In genomic region chr7:64307254-64308018, GRCh38 we compare ENCODE assay signal across 8 cellular contexts. TPM values are rescaled to one million over a fixed set of nuclear protein-coding genes. Genes with fewer than 3 reads are reported as not detected.
DNase-seq lines count a peak whose midpoint lies in the region; FAIRE-seq and TF ChIP-seq lines count a peak whose summit lies in the region.

No MANE protein-coding gene starts in this region.

- H3K4me1 ChIP-seq in GM23248 (ENCODE audit: insufficient read depth) = peaks cover 6% of the 10 kb centered on the region; the same call in 1 of the 2 replicates
- H3K4me1 ChIP-seq in astrocyte (ENCODE audit: insufficient read depth, low read length) = no peaks in the 10 kb centered on the region
- H3K4me1 ChIP-seq in hepatocyte (ENCODE audit: insufficient read depth) = no peaks in the 10 kb centered on the region

- peak overlapping the region; percentile 75 for H3K4me3 ChIP-seq in GM23248
- H3K4me3 ChIP-seq in NB4 (ENCODE audit: low read depth, low read length) = peak overlapping the region; percentile 95
- H3K4me3 ChIP-seq in astrocyte (ENCODE audit: insufficient read depth, low read depth, low read length) = peak overlapping the region; percentile 71
- H3K4me3 ChIP-seq in hepatocyte = no peak overlapping the region

- H3K36me3 ChIP-seq in GM23248 (ENCODE audit: low read depth) (no peaks in the 10 kb centered on the region), astrocyte (ENCODE audit: insufficient read depth, low read length) (no peaks in the 10 kb centered on the region), hepatocyte (replicated peaks; ENCODE audit: insufficient read depth, low read depth) (no peaks in the 10 kb centered on the region)

- peak overlapping the region; percentile 75 for H3K27ac Mint-ChIP-seq in astrocyte (ENCODE audit: unreplicated experiment)

- in situ Hi-C loops in G401 (cut with HindIII; ENCODE audit: low sequenced_read_pairs) (no loop called here), GM23248 (cut with MboI) (no loop called here)

- no peaks in the 10 kb centered on the region for H3K36me3 Mint-ChIP-seq in astrocyte (ENCODE audit: low read depth, unreplicated experiment)

- H3F3A ChIP-seq in GM23248 (ENCODE audit: insufficient read depth) = peaks cover 7% of the 10 kb centered on the region

- no peaks in the 10 kb centered on the region for H3K9me2 ChIP-seq in GM23248 (ENCODE audit: insufficient read depth)
- H3K9me2 ChIP-seq in hepatocyte (replicated peaks; ENCODE audit: insufficient read depth) = no peaks in the 10 kb centered on the region

- peak overlapping the region; percentile 61 for H3K27ac ChIP-seq in GM23248
- no peak overlapping the region for H3K27ac ChIP-seq in astrocyte (ENCODE audit: low read depth, low read length)
- no peak overlapping the region for H3K27ac ChIP-seq in hepatocyte

- no peaks in the 10 kb centered on the region for H3K27me3 ChIP-seq in GM23248 (replicated peaks; ENCODE audit: insufficient read depth)
- H3K27me3 ChIP-seq in astrocyte (ENCODE audit: insufficient read depth, low read length) = no peaks in the 10 kb centered on the region
- H3K27me3 ChIP-seq in hepatocyte = no peaks in the 10 kb centered on the region

- H2AFZ ChIP-seq in GM23248 = peak overlapping the region; percentile 96
- H2AFZ ChIP-seq in astrocyte (ENCODE audit: low read depth, low read length) = peak overlapping the region; percentile 100
- H2AFZ ChIP-seq in hepatocyte = no peak overlapping the region

- H3K9me3 Mint-ChIP-seq in astrocyte (ENCODE audit: unreplicated experiment) = peaks cover 10% of the 10 kb centered on the region

- H3K4me3 Mint-ChIP-seq in astrocyte (ENCODE audit: unreplicated experiment) = peak overlapping the region; percentile 81

- H3K79me2 ChIP-seq in GM23248 (ENCODE audit: insufficient read depth) = no peaks in the 10 kb centered on the region
- no peaks in the 10 kb centered on the region for H3K79me2 ChIP-seq in astrocyte (ENCODE audit: insufficient read depth, low read length)
- H3K79me2 ChIP-seq in hepatocyte = no peaks in the 10 kb centered on the region

- no peak for FAIRE-seq in astrocyte (lab: Jason Lieb, UNC)

- TF ChIP-seq CTCF in NB4 (IDR thresholded peaks at IDR 0.05; ENCODE audit: low read depth, low read length) (no peak), astrocyte (IDR thresholded peaks at IDR 0.05; ENCODE audit: insufficient read depth, low read depth, low read length) (no peak), hepatocyte (IDR thresholded peaks at IDR 0.05; ENCODE audit: poor library complexity) (no peak)

- H4K20me1 ChIP-seq in GM23248 (ENCODE audit: insufficient read depth) (no peaks in the 10 kb centered on the region), astrocyte (ENCODE audit: insufficient read depth, low read length) (no peaks in the 10 kb centered on the region), hepatocyte (ENCODE audit: insufficient read depth, poor library complexity, severe bottlenecking) (no peaks in the 10 kb centered on the region)

- DNase-seq in G401 (ENCODE audit: low spot score) = peak; percentile 97
- DNase-seq in GM23248 = peak; percentile 92
- DNase-seq in NB4 (ENCODE audit: low read depth) = peak; percentile 100
- DNase-seq in T-helper 2 cell = peak; percentile 75 to 99 (median 91)
- DNase-seq in astrocyte (ENCODE audit: low read depth) = peak; percentile 75
- DNase-seq in hippocampal formation (lab: John Stamatoyannopoulos, UW) = peak; percentile 95 to 98
- peak; percentile 76 to 89 (median 87) for DNase-seq in stimulated activated CD4-positive, alpha-beta T cell treated with anti-CD3 and anti-CD28 coated beads, Interleukin-12 subunit alpha, Interleukin-12 subunit beta, amount 100 ng/mL, for 48 hours (ENCODE audit: low read depth in 2 of 3, low spot score in 1 of 3)
- no peak for DNase-seq in hepatocyte (ENCODE audit: low spot score)

- no peaks in the 10 kb centered on the region for H3K9me3 ChIP-seq in GM23248 (ENCODE audit: low read depth)
- no peaks in the 10 kb centered on the region for H3K9me3 ChIP-seq in astrocyte (ENCODE audit: insufficient read depth, low read depth, low read length)
- no peaks in the 10 kb centered on the region for H3K9me3 ChIP-seq in hepatocyte (ENCODE audit: low read depth)

- H3K4me2 ChIP-seq in GM23248 (ENCODE audit: unreplicated experiment) (peak overlapping the region; percentile 82), astrocyte (ENCODE audit: low read length) (peak overlapping the region; percentile 95), hepatocyte (no peak overlapping the region)

- H3K9ac ChIP-seq in GM23248 = peak overlapping the region; percentile 83
- H3K9ac ChIP-seq in astrocyte (ENCODE audit: low read length) = peak overlapping the region; percentile 68

- no peaks in the 10 kb centered on the region for H3K27me3 Mint-ChIP-seq in astrocyte (ENCODE audit: low read depth, unreplicated experiment)

- TF ChIP-seq POLR2A in NB4 (IDR thresholded peaks at IDR 0.05; ENCODE audit: extremely low read depth, insufficient read length) = peak; percentile 58

- 5 to 7% methylated on average over 32 to 33 of the region's 33 CpGs for WGBS in GM23248 (ENCODE audit: low coverage in 1 of 2, low lambda C conversion rate in 2 of 2, missing lambda C conversion rate in 2 of 2), 2 experiments
- 86% methylated on average over 33 of the region's 33 CpGs for WGBS in hepatocyte (ENCODE audit: low lambda C conversion rate, missing lambda C conversion rate)

- no peaks in the 10 kb centered on the region for H3K4me1 Mint-ChIP-seq in astrocyte (ENCODE audit: low read depth, unreplicated experiment)

RNA-seq across cellular contexts. Expression of gene ZNF736, which starts 6.3 kb away (rescaled TPM):
- total RNA-seq in G401 (2014; rRNA removed; shearing (Covaris generic)) = 0.81 TPM in 1 of 2 replicates, not detected in the other
- total RNA-seq in GM23248 (2014; rRNA removed; shearing (Covaris generic)) = 3.2 and 4.9 TPM in 2 replicates
- polyA plus RNA-seq in GM23248 (2016; fragmentation: Nextera tagmentation; extraction: Ambion mirVana) (3.1 and 3.3 TPM in 2 replicates), hepatocyte (not detected in 2 replicates)
- total RNA-seq in astrocyte (3.7 and 4.4 TPM in 2 replicates), hepatocyte (not detected in 2 replicates)
